ENCODE assay signal across 17 cellular contexts in genomic region chr5:126562823-126563222, GRCh38. TPM values are rescaled to one million over a fixed set of nuclear protein-coding genes. Genes with fewer than 3 reads are reported as not detected.
DNase-seq lines count a peak whose midpoint lies in the region; ATAC-seq and TF ChIP-seq lines count a peak whose summit lies in the region.
"Had no signal": no experiment of that assay in that cellular context is flagged by ENCODE, and none has a peak within 500 bp of the region (broad histone marks: within the 10 kb centered on the region; RNA-seq: fewer than 3 reads in every experiment).

No MANE protein-coding gene starts in this region.

- H3K9me3 Mint-ChIP-seq in activated T-cell treated with anti-CD3 and anti-CD28 coated beads, Interleukin-2, amount 50 U/mL, for 24 hours, result no peaks in the 10 kb centered on the region

- WGBS in SK-N-SH (ENCODE audit: low lambda C conversion rate), result 58% methylated on average over 2 of the region's 2 CpGs

- H3K36me3 ChIP-seq in SK-N-SH (replicated peaks in 1 of 2; ENCODE audit: control insufficient read depth in 1 of 2, insufficient read depth in 2 of 2, low read length in 1 of 2), result peaks cover 0 to 2% of the 10 kb centered on the region in 2 experiments

- no peaks in the 10 kb centered on the region for H3K4me1 ChIP-seq in SK-N-SH (ENCODE audit: control insufficient read depth in 1 of 2, insufficient read depth in 2 of 2, low read depth in 1 of 2, low read length in 1 of 2)
- H3K4me1 ChIP-seq: ascending aorta, vagina had no signal

- peak; percentile 98 for ATAC-seq in GM18861 (IDR thresholded peaks at IDR 0.05; ENCODE audit: unreplicated experiment)
- peak; percentile 95 for ATAC-seq in GM21447 (IDR thresholded peaks at IDR 0.05; ENCODE audit: unreplicated experiment)
- peak; percentile 96 for ATAC-seq in HG02981 (IDR thresholded peaks at IDR 0.05; ENCODE audit: unreplicated experiment)
- peak; percentile 89 for ATAC-seq in HG03571 (IDR thresholded peaks at IDR 0.05; ENCODE audit: unreplicated experiment)

- no peak for TF ChIP-seq RAD21 in SK-N-SH (IDR thresholded peaks at IDR 0.05; ENCODE audit: low read length)

- no peaks in the 10 kb centered on the region for H3K9me3 ChIP-seq in SK-N-SH
- H3K9me3 ChIP-seq: ascending aorta, vagina had no signal

- no peaks in the 10 kb centered on the region for H3K27me3 ChIP-seq in SK-N-SH (ENCODE audit: insufficient read depth)
- H3K27me3 ChIP-seq: ascending aorta, vagina had no signal

- CTCF ChIA-PET in SK-N-SH (lab: Yijun Ruan, JAX), result interaction anchor here (1.4 kb wide), 1 partner anchor 209 kb away, joined by 4 read pairs; no protein-coding TSS in a partner anchor

- H3K79me2 ChIP-seq in SK-N-SH (ENCODE audit: insufficient read depth), result no peaks in the 10 kb centered on the region

- no peaks in the 10 kb centered on the region for H3K9me2 ChIP-seq in SK-N-SH

- no peak overlapping the region for H3K9ac ChIP-seq in SK-N-SH

- no peak for TF ChIP-seq CTCF in SK-N-SH (IDR thresholded peaks at IDR 0.05)

- H3K27me3 Mint-ChIP-seq in activated T-cell treated with anti-CD3 and anti-CD28 coated beads, Interleukin-2, amount 50 U/mL, for 24 hours, result no peaks in the 10 kb centered on the region
- H3K27me3 Mint-ChIP-seq: B cell had no signal

- POLR2A ChIA-PET in SK-N-SH (lab: Yijun Ruan, JAX), result no interaction called here

- H3F3A ChIP-seq in SK-N-SH (replicated peaks; ENCODE audit: insufficient read depth), result no peaks in the 10 kb centered on the region

- H3K4me3 ChIP-seq in SK-N-SH (ENCODE audit: low read depth in 2 of 2, low read length in 1 of 2), result no peak overlapping the region
- H3K4me3 ChIP-seq: ascending aorta, vagina had no signal

- H2AFZ ChIP-seq in SK-N-SH (ENCODE audit: low read depth), result no peak overlapping the region

- H3K27ac Mint-ChIP-seq in activated T-cell treated with anti-CD3 and anti-CD28 coated beads, Interleukin-2, amount 50 U/mL, for 24 hours, result no peak overlapping the region
- H3K27ac Mint-ChIP-seq: B cell had no signal

- no peak for DNase-seq in DMS153 (lab: John Stamatoyannopoulos, UW)
- no peak for DNase-seq in mucosa of gallbladder (ENCODE audit: low spot score)
- no peak for DNase-seq in SK-N-SH
- no peak for DNase-seq in activated T-cell treated with anti-CD3 and anti-CD28 coated beads, Interleukin-2, amount 50 U/mL, for 24 hours
- DNase-seq: activated T-cell treated with anti-CD3 and anti-CD28 coated beads, Interleukin-2, amount 50 U/mL, for 48 hours; effector memory CD4-positive, alpha-beta T cell; glutamatergic neuron; KBM-7; NCI-H2029 treated with DMSO at 0.1 percent for 48 hours; stimulated activated CD8-positive, alpha-beta memory T cell treated with anti-CD3 and anti-CD28 coated beads, Interleukin-4, amount 100 ng/mL, for 48 hours had no signal

- no peaks in the 10 kb centered on the region for H3K36me3 Mint-ChIP-seq in activated T-cell treated with anti-CD3 and anti-CD28 coated beads, Interleukin-2, amount 50 U/mL, for 24 hours (ENCODE audit: low read depth)

- H3K4me1 Mint-ChIP-seq in activated T-cell treated with anti-CD3 and anti-CD28 coated beads, Interleukin-2, amount 50 U/mL, for 24 hours (ENCODE audit: low read depth), result no peaks in the 10 kb centered on the region
- H3K4me1 Mint-ChIP-seq: B cell had no signal

- no peak overlapping the region for H3K4me3 Mint-ChIP-seq in activated T-cell treated with anti-CD3 and anti-CD28 coated beads, Interleukin-2, amount 50 U/mL, for 24 hours
- H3K4me3 Mint-ChIP-seq: B cell had no signal

- no peak for TF ChIP-seq EP300 in SK-N-SH (IDR thresholded peaks at IDR 0.05; ENCODE audit: borderline replicate concordance in 1 of 2, low read depth in 1 of 2, low read length in 1 of 2)

- no peaks in the 10 kb centered on the region for H4K20me1 ChIP-seq in SK-N-SH (ENCODE audit: insufficient read depth)

- no peak overlapping the region for H3K27ac ChIP-seq in SK-N-SH (ENCODE audit: low read depth in 2 of 2, low read length in 1 of 2)
- H3K27ac ChIP-seq: ascending aorta, vagina had no signal

- H3K4me2 ChIP-seq in SK-N-SH, result no peak overlapping the region

TF ChIP-seq in SK-N-SH, 30 proteins besides CTCF, POLR2A, EP300 and RAD21:
- TF ChIP-seq FOSL2 (IDR thresholded peaks at IDR 0.05; ENCODE audit: borderline replicate concordance, low read depth) (no peak), GABPA (IDR thresholded peaks at IDR 0.05; ENCODE audit: low read depth) (no peak), TCF12 (IDR thresholded peaks at IDR 0.05) (no peak), USF1 (IDR thresholded peaks at IDR 0.05; ENCODE audit: borderline replicate concordance, low read depth) (no peak), MAX (IDR thresholded peaks at IDR 0.05; ENCODE audit: low read depth) (no peak), YY1 (IDR thresholded peaks at IDR 0.05; ENCODE audit: low read depth) (no peak)
- TF ChIP-seq, protein P1, sequence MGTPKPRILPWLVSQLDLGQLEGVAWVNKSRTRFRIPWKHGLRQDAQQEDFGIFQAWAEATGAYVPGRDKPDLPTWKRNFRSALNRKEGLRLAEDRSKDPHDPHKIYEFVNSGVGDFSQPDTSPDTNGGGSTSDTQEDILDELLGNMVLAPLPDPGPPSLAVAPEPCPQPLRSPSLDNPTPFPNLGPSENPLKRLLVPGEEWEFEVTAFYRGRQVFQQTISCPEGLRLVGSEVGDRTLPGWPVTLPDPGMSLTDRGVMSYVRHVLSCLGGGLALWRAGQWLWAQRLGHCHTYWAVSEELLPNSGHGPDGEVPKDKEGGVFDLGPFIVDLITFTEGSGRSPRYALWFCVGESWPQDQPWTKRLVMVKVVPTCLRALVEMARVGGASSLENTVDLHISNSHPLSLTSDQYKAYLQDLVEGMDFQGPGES (IDR thresholded peaks at IDR 0.05; ENCODE audit: low read depth, low read length), result no peak
- TF ChIP-seq, protein P2, sequence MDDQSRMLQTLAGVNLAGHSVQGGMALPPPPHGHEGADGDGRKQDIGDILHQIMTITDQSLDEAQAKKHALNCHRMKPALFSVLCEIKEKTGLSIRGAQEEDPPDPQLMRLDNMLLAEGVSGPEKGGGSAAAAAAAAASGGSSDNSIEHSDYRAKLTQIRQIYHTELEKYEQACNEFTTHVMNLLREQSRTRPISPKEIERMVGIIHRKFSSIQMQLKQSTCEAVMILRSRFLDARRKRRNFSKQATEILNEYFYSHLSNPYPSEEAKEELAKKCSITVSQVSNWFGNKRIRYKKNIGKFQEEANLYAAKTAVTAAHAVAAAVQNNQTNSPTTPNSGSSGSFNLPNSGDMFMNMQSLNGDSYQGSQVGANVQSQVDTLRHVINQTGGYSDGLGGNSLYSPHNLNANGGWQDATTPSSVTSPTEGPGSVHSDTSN (IDR thresholded peaks at IDR 0.05), result no peak

RNA-seq across cellular contexts. Expression of gene ALDH7A1, which starts 32.2 kb away (rescaled TPM):
- total RNA-seq in mucosa of gallbladder, result 42.6 TPM
- 44.5 and 55.6 TPM in 2 replicates for polyA plus RNA-seq in SK-N-SH (2012; rRNA removed)
- polyA plus RNA-seq in SK-N-SH (2012; cell fraction: cytosol; rRNA removed), result 54.4 and 58.8 TPM in 2 replicates
- 14.5 and 34.8 TPM in 2 replicates for polyA plus RNA-seq in SK-N-SH (2012; cell fraction: nucleus; rRNA removed)

RNA-seq across cellular contexts. Expression of gene PHAX, which starts 37.9 kb away (rescaled TPM):
- 30.2 TPM for total RNA-seq in mucosa of gallbladder
- 25.1 and 27.4 TPM in 2 replicates for polyA plus RNA-seq in SK-N-SH (2012; rRNA removed)
- 35.8 and 43.2 TPM in 2 replicates for polyA plus RNA-seq in SK-N-SH (2012; cell fraction: cytosol; rRNA removed)
- polyA plus RNA-seq in SK-N-SH (2012; cell fraction: nucleus; rRNA removed), result 7.1 and 10.2 TPM in 2 replicates
